Comparison of ENCODE assay signal across 1 cellular context in genomic region chr22:43592470-43592869, GRCh38.
TF ChIP-seq lines count a peak whose summit lies in the region.

No MANE protein-coding gene starts in this region.

TF ChIP-seq in GM23338, 12 proteins besides CTCF, POLR2A, EP300 and RAD21 (continued from another document):
- no peak for TF ChIP-seq ETS1 (IDR thresholded peaks at IDR 0.05)
- TF ChIP-seq POLR2AphosphoS5 (IDR thresholded peaks at IDR 0.05; ENCODE audit: low read depth), result no peak
- no peak for TF ChIP-seq NANOG (IDR thresholded peaks at IDR 0.05; ENCODE audit: borderline replicate concordance)
- TF ChIP-seq JUNB (IDR thresholded peaks at IDR 0.05; ENCODE audit: unreplicated experiment), result no peak
- TF ChIP-seq ZNF114 (CRISPR knock-in tag; IDR thresholded peaks at IDR 0.05), result no peak
- no peak for TF ChIP-seq EZH2phosphoT487 (IDR thresholded peaks at IDR 0.05; ENCODE audit: unreplicated experiment)
- no peak for TF ChIP-seq REST (IDR thresholded peaks at IDR 0.05; ENCODE audit: unreplicated experiment)
